Comparison of ENCODE assay signal across 23 cellular contexts in genomic region chr1:70738576-70738975, GRCh38.
"Had no signal": no experiment of that assay in that cellular context is flagged by ENCODE, and none has a peak within 500 bp of the region (broad histone marks: within the 10 kb centered on the region; RNA-seq: fewer than 3 reads in every experiment).

No MANE protein-coding gene starts in this region.

- H3K27ac ChIP-seq: coronary artery, esophagus squamous epithelium, gastrocnemius medialis, left ventricle myocardium inferior, neural progenitor cell, tibial nerve had no signal

- H3K27me3 ChIP-seq: esophagus squamous epithelium, gastrocnemius medialis, neural progenitor cell, tibial nerve had no signal

- H3K27ac Mint-ChIP-seq: activated CD4-positive, alpha-beta memory T cell treated with anti-CD3 and anti-CD28 coated beads for 36 hours; activated naive CD8-positive, alpha-beta T cell treated with anti-CD3 and anti-CD28 coated beads for 36 hours; endodermal cell; mesothelial cell of epicardium; naive thymus-derived CD8-positive, alpha-beta T cell; neural progenitor cell; stimulated activated effector memory CD8-positive, alpha-beta T cell treated with anti-CD3 and anti-CD28 coated beads, Interleukin-12 subunit alpha, Interleukin-12 subunit beta, amount 100 ng/mL, for 72 hours; stimulated activated naive CD8-positive, alpha-beta T cell treated with anti-CD3 and anti-CD28 coated beads, Interleukin-15, amount 100 ng/mL, for 72 hours had no signal

- H3K4me1 Mint-ChIP-seq: activated naive CD8-positive, alpha-beta T cell treated with anti-CD3 and anti-CD28 coated beads for 36 hours; endodermal cell; mesothelial cell of epicardium; naive thymus-derived CD8-positive, alpha-beta T cell; neural progenitor cell; stimulated activated effector memory CD8-positive, alpha-beta T cell treated with anti-CD3 and anti-CD28 coated beads, Interleukin-12 subunit alpha, Interleukin-12 subunit beta, amount 100 ng/mL, for 72 hours; stimulated activated naive CD8-positive, alpha-beta T cell treated with anti-CD3 and anti-CD28 coated beads, Interleukin-15, amount 100 ng/mL, for 72 hours had no signal

- H3K9me3 Mint-ChIP-seq: neural progenitor cell had no signal

- H3K4me1 ChIP-seq: esophagus squamous epithelium, gastrocnemius medialis, left ventricle myocardium inferior, neural progenitor cell, tibial nerve had no signal

- H3K4me3 Mint-ChIP-seq: activated CD4-positive, alpha-beta memory T cell treated with anti-CD3 and anti-CD28 coated beads for 36 hours; activated naive CD8-positive, alpha-beta T cell treated with anti-CD3 and anti-CD28 coated beads for 36 hours; endodermal cell; mesothelial cell of epicardium; naive thymus-derived CD8-positive, alpha-beta T cell; neural progenitor cell; stimulated activated effector memory CD8-positive, alpha-beta T cell treated with anti-CD3 and anti-CD28 coated beads, Interleukin-12 subunit alpha, Interleukin-12 subunit beta, amount 100 ng/mL, for 72 hours; stimulated activated naive CD8-positive, alpha-beta T cell treated with anti-CD3 and anti-CD28 coated beads, Interleukin-15, amount 100 ng/mL, for 72 hours had no signal

- DNase-seq: activated CD4-positive, alpha-beta memory T cell treated with anti-CD3 and anti-CD28 coated beads for 36 hours; activated CD4-positive, alpha-beta T cell treated with anti-CD3 and anti-CD28 coated beads for 48 hours; activated CD4-positive, CD25-positive, alpha-beta regulatory T cell; activated naive CD4-positive, alpha-beta T cell treated with Interleukin-2 at 50 U/mL for 16 hours; activated naive CD8-positive, alpha-beta T cell treated with anti-CD3 and anti-CD28 coated beads for 36 hours; activated T-cell treated with anti-CD3 and anti-CD28 coated beads, Interleukin-2, amount 50 U/mL, for 48 hours; endodermal cell; esophagus squamous epithelium; gastrocnemius medialis; head of caudate nucleus; hypothalamus; left ventricle myocardium inferior; mammary epithelial cell; naive thymus-derived CD8-positive, alpha-beta T cell; posterior cingulate gyrus; small intestine; stimulated activated CD4-positive, alpha-beta T cell treated with anti-CD3 and anti-CD28 coated beads, Interleukin-2, amount 100 ng/mL, for 24 hours; stimulated activated naive CD8-positive, alpha-beta T cell treated with anti-CD3 and anti-CD28 coated beads, Interleukin-15, amount 100 ng/mL, for 72 hours had no signal

- H3K9me3 ChIP-seq: gastrocnemius medialis had no signal

- H3K36me3 Mint-ChIP-seq: activated CD4-positive, alpha-beta memory T cell treated with anti-CD3 and anti-CD28 coated beads for 36 hours; activated naive CD8-positive, alpha-beta T cell treated with anti-CD3 and anti-CD28 coated beads for 36 hours; mesothelial cell of epicardium; neural progenitor cell; stimulated activated effector memory CD8-positive, alpha-beta T cell treated with anti-CD3 and anti-CD28 coated beads, Interleukin-12 subunit alpha, Interleukin-12 subunit beta, amount 100 ng/mL, for 72 hours had no signal

- H3K27me3 Mint-ChIP-seq: activated CD4-positive, alpha-beta memory T cell treated with anti-CD3 and anti-CD28 coated beads for 36 hours; activated naive CD8-positive, alpha-beta T cell treated with anti-CD3 and anti-CD28 coated beads for 36 hours; naive thymus-derived CD8-positive, alpha-beta T cell; stimulated activated naive CD8-positive, alpha-beta T cell treated with anti-CD3 and anti-CD28 coated beads, Interleukin-15, amount 100 ng/mL, for 72 hours had no signal

- H3K4me3 ChIP-seq: coronary artery, esophagus squamous epithelium, gastrocnemius medialis, left ventricle myocardium inferior, neural progenitor cell, tibial nerve had no signal

- H3K36me3 ChIP-seq: esophagus squamous epithelium, gastrocnemius medialis, left ventricle myocardium inferior, neural progenitor cell, tibial nerve had no signal
